In genomic region chr12:100201604-100202423, GRCh38 we compare ENCODE assay signal across 8 cellular contexts. TPM values are rescaled to one million over a fixed set of nuclear protein-coding genes. Genes with fewer than 3 reads are reported as not detected.
DNase-seq lines count a peak whose midpoint lies in the region; ATAC-seq and TF ChIP-seq lines count a peak whose summit lies in the region.

No MANE protein-coding gene starts in this region.

- H3K4me2 ChIP-seq in mammary epithelial cell (ENCODE audit: insufficient read depth, low read depth, low read length) = peak overlapping the region; percentile 98

- H3K9me3 ChIP-seq in HUES64 (ENCODE audit: insufficient read depth, low read depth, low read length) = no peaks in the 10 kb centered on the region
- H3K9me3 ChIP-seq in mammary epithelial cell (replicated peaks; ENCODE audit: insufficient read depth, low read length) = no peaks in the 10 kb centered on the region

- no peak for TF ChIP-seq CTCF in AG10803 (conservative IDR thresholded peaks at IDR 0.05; ENCODE audit: low read length)
- no peak for TF ChIP-seq CTCF in mammary epithelial cell (conservative IDR thresholded peaks at IDR 0.05 in 1 of 2, IDR thresholded peaks at IDR 0.05 in 1 of 2; ENCODE audit: extremely low read depth in 1 of 2, insufficient read depth in 1 of 2, low read depth in 1 of 2, low read length in 2 of 2)

- no peaks in the 10 kb centered on the region for H4K20me1 ChIP-seq in mammary epithelial cell (ENCODE audit: insufficient read depth, low read length)

- no peaks in the 10 kb centered on the region for H3K27me3 ChIP-seq in HUES64 (ENCODE audit: insufficient read depth, low read length)
- H3K27me3 ChIP-seq in mammary epithelial cell (ENCODE audit: insufficient read depth, low read length) = no peaks in the 10 kb centered on the region

- H3K4me1 ChIP-seq in HUES64 (ENCODE audit: insufficient read depth, low read length) (peaks cover 5% of the 10 kb centered on the region; the same call in 1 of the 2 replicates), mammary epithelial cell (ENCODE audit: insufficient read depth, low read length) (peaks cover 8% of the 10 kb centered on the region)

- intact Hi-C loops in mammary epithelial cell (cut with micrococcal nuclease) = loop anchor here (1.0 to 5.0 kb wide), 3 partner anchors 65 to 145 kb away; partner anchors contain the start of genes DEPDC4 and SCYL2

- DNase-seq in AG10803 (ENCODE audit: low read depth) (no peak), mammary epithelial cell (no peak), myocyte (ENCODE audit: low read depth) (peak; percentile 1), dedifferentiated amniotic fluid mesenchymal stem cell (ENCODE audit: extremely low spot score) (no peak), SIG-M5 treated with dmso at 0.1 percent for 504 hours (lab: John Stamatoyannopoulos, UW; ENCODE audit: unreplicated experiment) (no peak)

- ATAC-seq in GM21786 (IDR thresholded peaks at IDR 0.05; ENCODE audit: unreplicated experiment) (no peak), GM21576 (IDR thresholded peaks at IDR 0.05; ENCODE audit: unreplicated experiment) (no peak)

- dilution Hi-C loops in mammary epithelial cell (cut with HindIII; ENCODE audit: low sequenced_read_pairs) = no loop called here

- WGBS in HUES64 = 92% methylated on average over 23 of the region's 24 CpGs
- 71% methylated on average over 23 of the region's 24 CpGs for WGBS in mammary epithelial cell (ENCODE audit: low coverage, missing lambda C conversion rate)

- H2AFZ ChIP-seq in mammary epithelial cell (ENCODE audit: low read depth, low read length) = peak overlapping the region; percentile 96

- in situ Hi-C loops in mammary epithelial cell (cut with MboI; ENCODE audit: low sequenced_read_pairs in 2 of 2) = no loop called here

- peaks cover 33% of the 10 kb centered on the region for H3K79me2 ChIP-seq in mammary epithelial cell (ENCODE audit: insufficient read depth, low read length)

- no peak overlapping the region for H3K27ac ChIP-seq in HUES64 (ENCODE audit: low read depth, low read length)
- H3K27ac ChIP-seq in mammary epithelial cell (ENCODE audit: insufficient read depth, low read depth, low read length) = peak overlapping the region; percentile 73

- no TSS peak for BruUV-seq in mammary epithelial cell (replicated peaks; lab: Mats Ljungman, UMichigan)

- H3K9ac ChIP-seq in HUES64 (ENCODE audit: low read depth, low read length) (peak overlapping the region; percentile 55; the same call in 1 of the 2 replicates), mammary epithelial cell (ENCODE audit: insufficient read depth, low read length) (peak overlapping the region; percentile 84)

- CTCF ChIA-PET in mammary epithelial cell (lab: Charles Lee; ENCODE audit: low non-redundant PET) = no interaction called here

- H3K36me3 ChIP-seq in HUES64 (ENCODE audit: insufficient read depth, low read length) (peaks cover 20% of the 10 kb centered on the region), mammary epithelial cell (ENCODE audit: insufficient read depth, low read length) (peaks cover 2% of the 10 kb centered on the region)

- H3K4me3 ChIP-seq in AG10803 (ENCODE audit: low read length) (peak overlapping the region; percentile 93), HUES64 (ENCODE audit: low read length) (peak overlapping the region; percentile 75), mammary epithelial cell (replicated peaks in 1 of 3; ENCODE audit: insufficient read depth in 1 of 3, low read depth in 2 of 3, low read length in 3 of 3) (peak overlapping the region; percentile 64 to 97 (median 88))

RNA-seq across cellular contexts. Expression of gene ACTR6, which starts 1.2 kb away (rescaled TPM):
- 26.7 TPM for polyA plus RNA-seq in HUES64 (2013, experiment 1 of 2)
- polyA plus RNA-seq in HUES64 (2013, experiment 2 of 2) = 32.5 TPM
- 10 to 100 TPM; 24.5 to 25.0 TPM for total RNA-seq in mammary epithelial cell
- polyA plus RNA-seq in mammary epithelial cell = 12.6 TPM
- 0.57 TPM for polyA minus RNA-seq in mammary epithelial cell
- 23.4 and 29.4 TPM in 2 replicates for total RNA-seq in myocyte
- polyA plus RNA-seq in myocyte (2012) = 16.0 TPM

RNA-seq across cellular contexts. Expression of gene BLTP3B, which starts 59.1 kb away (rescaled TPM):
- 16.7 TPM for polyA plus RNA-seq in HUES64 (2013, experiment 1 of 2)
- 16.2 TPM for polyA plus RNA-seq in HUES64 (2013, experiment 2 of 2)
- total RNA-seq in mammary epithelial cell (10 to 100 TPM; 18.8 to 30.2 TPM), myocyte (38.5 and 43.2 TPM in 2 replicates)
- 9.1 TPM for polyA plus RNA-seq in mammary epithelial cell
- polyA minus RNA-seq in mammary epithelial cell = 16.2 TPM
- 7.3 TPM for polyA plus RNA-seq in myocyte (2012)
